ENCODE assay signal across 8 cellular contexts in genomic region chr20:44643154-44643519, GRCh38. TPM values are rescaled to one million over a fixed set of nuclear protein-coding genes. Genes with fewer than 3 reads are reported as not detected.
DNase-seq lines count a peak whose midpoint lies in the region; ATAC-seq, FAIRE-seq and TF ChIP-seq lines count a peak whose summit lies in the region.

No MANE protein-coding gene starts in this region.

- no peaks in the 10 kb centered on the region for H3K9me1 ChIP-seq in K562 (ENCODE audit: control insufficient read depth, insufficient read depth, low read length)

- no peak overlapping the region for H3K27ac ChIP-seq in K562 (ENCODE audit: extremely low read depth, low read depth, low read length)
- peak overlapping the region; percentile 68 for H3K27ac ChIP-seq in vagina

- no peak overlapping the region for H2AFZ ChIP-seq in K562 (ENCODE audit: low read depth, low read length)

- TF ChIP-seq EP300 in K562 (IDR thresholded peaks at IDR 0.05; ENCODE audit: low read length): no peak

- H3K4me1 Mint-ChIP-seq in stimulated activated naive CD8-positive, alpha-beta T cell treated with anti-CD3 and anti-CD28 coated beads, Interleukin-15, Interleukin-2, amounts not matched to agents 100 ng/mL and 50 ng/mL, for 24 hours (ENCODE audit: low read depth): peaks cover 74% of the 10 kb centered on the region
- peaks cover 30% of the 10 kb centered on the region for H3K4me1 Mint-ChIP-seq in mesothelial cell of epicardium

- ATAC-seq in stimulated activated naive CD8-positive, alpha-beta T cell treated with anti-CD3 and anti-CD28 coated beads, Interleukin-15, Interleukin-2, amounts not matched to agents 100 U/mL and 50 U/mL, for 24 hours: no peak
- no peak for ATAC-seq in K562
- ATAC-seq in HG03196 (IDR thresholded peaks at IDR 0.05; ENCODE audit: unreplicated experiment): no peak
- ATAC-seq in HG03457 (IDR thresholded peaks at IDR 0.05; ENCODE audit: unreplicated experiment): no peak

- H4K20me1 ChIP-seq in K562 (replicated peaks; ENCODE audit: control insufficient read depth, insufficient read depth, low read length): no peaks in the 10 kb centered on the region; the same call in 1 of the 2 replicates

- no peak overlapping the region for H3K27ac Mint-ChIP-seq in stimulated activated naive CD8-positive, alpha-beta T cell treated with anti-CD3 and anti-CD28 coated beads, Interleukin-15, Interleukin-2, amounts not matched to agents 100 ng/mL and 50 ng/mL, for 24 hours
- peak overlapping the region; percentile 85 for H3K27ac Mint-ChIP-seq in mesothelial cell of epicardium

- no peak for FAIRE-seq in K562 (lab: Jason Lieb, UNC)

- intact Hi-C loops in K562 (cut with micrococcal nuclease): no loop called here
- intact Hi-C loops in vagina (cut with DNase I): no loop called here

- CTCF ChIA-PET in K562 (lab: Yijun Ruan, JAX; ENCODE audit: low intra/inter-chr PET ratio): no interaction called here

- H3K79me2 ChIP-seq in K562 (ENCODE audit: control insufficient read depth, insufficient read depth, low read length): no peaks in the 10 kb centered on the region

- POLR2A ChIA-PET in K562 (lab: Yijun Ruan, JAX): no interaction called here

- H3K36me3 ChIP-seq in K562 (ENCODE audit: control insufficient read depth, insufficient read depth, low read length) (no peaks in the 10 kb centered on the region), vagina (no peaks in the 10 kb centered on the region), BE2C (no peaks in the 10 kb centered on the region)

- H3K9me3 ChIP-seq in K562 (replicated peaks; ENCODE audit: control insufficient read depth, insufficient read depth, low read depth, low read length): no peaks in the 10 kb centered on the region
- H3K9me3 ChIP-seq in vagina: no peaks in the 10 kb centered on the region
- H3K9me3 ChIP-seq in BE2C: no peaks in the 10 kb centered on the region

- TF ChIP-seq POLR2A in K562 (conservative IDR thresholded peaks at IDR 0.05): no peak
- no peak for TF ChIP-seq POLR2A in vagina (IDR thresholded peaks at IDR 0.05)

- TF ChIP-seq CTCF in K562 (IDR thresholded peaks at IDR 0.05 in 2 of 3, conservative IDR thresholded peaks at IDR 0.05 in 1 of 3; ENCODE audit: insufficient read depth in 2 of 3, low read depth in 1 of 3, low read length in 3 of 3): no peak
- no peak for TF ChIP-seq CTCF in mesothelial cell of epicardium (IDR thresholded peaks at IDR 0.05; ENCODE audit: unreplicated experiment)
- TF ChIP-seq CTCF in vagina (IDR thresholded peaks at IDR 0.05): no peak
- no peak for TF ChIP-seq CTCF in BE2C (IDR thresholded peaks at IDR 0.05; ENCODE audit: low read depth, low read length)

- no peak for DNase-seq in stimulated activated naive CD8-positive, alpha-beta T cell treated with anti-CD3 and anti-CD28 coated beads, Interleukin-15, Interleukin-2, amounts not matched to agents 100 U/mL and 50 U/mL, for 24 hours
- DNase-seq in K562 (ENCODE audit: extremely low read depth in 1 of 4, low spot score in 3 of 4): no peak
- no peak for DNase-seq in mesothelial cell of epicardium (ENCODE audit: low spot score in 2 of 2, unreplicated experiment in 2 of 2)
- DNase-seq in vagina (ENCODE audit: extremely low spot score in 2 of 2): no peak
- DNase-seq in BE2C: no peak

- no peak overlapping the region for H3K4me3 ChIP-seq in K562
- H3K4me3 ChIP-seq in vagina: no peak overlapping the region
- H3K4me3 ChIP-seq in BE2C (ENCODE audit: low read depth, low read length): no peak overlapping the region; the same call in 1 of the 2 replicates

- no TSS peak for BruUV-seq in K562 (replicated peaks; lab: Mats Ljungman, UMichigan)

- H3K9me3 Mint-ChIP-seq in stimulated activated naive CD8-positive, alpha-beta T cell treated with anti-CD3 and anti-CD28 coated beads, Interleukin-15, Interleukin-2, amounts not matched to agents 100 ng/mL and 50 ng/mL, for 24 hours: no peaks in the 10 kb centered on the region
- H3K9me3 Mint-ChIP-seq in mesothelial cell of epicardium: peaks cover 4% of the 10 kb centered on the region

- in situ Hi-C loops in K562 (cut with MboI): no loop called here

- peak overlapping the region; percentile 41 for H3K4me3 Mint-ChIP-seq in stimulated activated naive CD8-positive, alpha-beta T cell treated with anti-CD3 and anti-CD28 coated beads, Interleukin-15, Interleukin-2, amounts not matched to agents 100 ng/mL and 50 ng/mL, for 24 hours
- H3K4me3 Mint-ChIP-seq in mesothelial cell of epicardium: no peak overlapping the region

- H3K36me3 Mint-ChIP-seq in stimulated activated naive CD8-positive, alpha-beta T cell treated with anti-CD3 and anti-CD28 coated beads, Interleukin-15, Interleukin-2, amounts not matched to agents 100 ng/mL and 50 ng/mL, for 24 hours (ENCODE audit: low read depth): peaks cover 10% of the 10 kb centered on the region
- peaks cover 10% of the 10 kb centered on the region for H3K36me3 Mint-ChIP-seq in mesothelial cell of epicardium

- H3K27me3 Mint-ChIP-seq in stimulated activated naive CD8-positive, alpha-beta T cell treated with anti-CD3 and anti-CD28 coated beads, Interleukin-15, Interleukin-2, amounts not matched to agents 100 ng/mL and 50 ng/mL, for 24 hours: no peaks in the 10 kb centered on the region
- H3K27me3 Mint-ChIP-seq in mesothelial cell of epicardium (ENCODE audit: low read depth): no peaks in the 10 kb centered on the region

- peaks cover 12 to 16% of the 10 kb centered on the region in 2 experiments for H3K4me1 ChIP-seq in K562 (replicated peaks in 1 of 2; ENCODE audit: control insufficient read depth in 2 of 2, insufficient read depth in 2 of 2, low read length in 2 of 2)
- H3K4me1 ChIP-seq in vagina: peaks cover 30% of the 10 kb centered on the region
- peaks cover 12% of the 10 kb centered on the region; the same call in 1 of the 2 replicates for H3K4me1 ChIP-seq in BE2C

- WGBS in K562 (ENCODE audit: insufficient coverage, low coverage, missing lambda C conversion rate): 69% methylated on average over 1 of the region's 1 CpG

- H3K27me3 ChIP-seq in K562 (ENCODE audit: control insufficient read depth in 2 of 2, insufficient read depth in 2 of 2, low read length in 2 of 2) (peaks cover 2 to 5% of the 10 kb centered on the region in 2 experiments; a peak in 1 of 5 replicates), vagina (no peaks in the 10 kb centered on the region), BE2C (no peaks in the 10 kb centered on the region)

- 0 out of 4 replicates have a peak overlapping the region, but pooled peaks of 1 of the 2 experiments have one; percentile 32 for H3K9ac ChIP-seq in K562 (ENCODE audit: insufficient read depth in 1 of 2, low read depth in 2 of 2, low read length in 2 of 2)

- H3K4me2 ChIP-seq in K562 (ENCODE audit: insufficient read depth, low read length): no peak overlapping the region

- TF ChIP-seq RAD21 in K562 (CRISPR knock-in tag; conservative IDR thresholded peaks at IDR 0.05 in 1 of 2, IDR thresholded peaks at IDR 0.05 in 1 of 2): no peak

TF ChIP-seq in K562, 482 proteins besides CTCF, POLR2A, EP300 and RAD21:
- TF ChIP-seq GATAD2B (IDR thresholded peaks at IDR 0.05; ENCODE audit: borderline replicate concordance) (no peak), CCAR2 (IDR thresholded peaks at IDR 0.05; ENCODE audit: low read depth, low read length) (no peak), POLR2G (IDR thresholded peaks at IDR 0.05; ENCODE audit: low read depth, low read length) (no peak), BCOR (IDR thresholded peaks at IDR 0.05) (peak; percentile 44), NR3C1 (CRISPR knock-in tag; IDR thresholded peaks at IDR 0.05) (no peak), CREB5 (CRISPR knock-in tag; IDR thresholded peaks at IDR 0.05) (no peak), ZNF561 (CRISPR knock-in tag; conservative IDR thresholded peaks at IDR 0.05) (no peak), L3MBTL2 (IDR thresholded peaks at IDR 0.05) (no peak), RBM25 (IDR thresholded peaks at IDR 0.05; ENCODE audit: low read depth, low read length, severe bottlenecking) (peak; percentile 85), ATF1 (CRISPR knock-in tag; IDR thresholded peaks at IDR 0.05) (no peak), ATF1 (tag; IDR thresholded peaks at IDR 0.05) (no peak), HNRNPLL (IDR thresholded peaks at IDR 0.05; ENCODE audit: low read depth, low read length, poor library complexity, severe bottlenecking) (no peak), ADNP (tag; IDR thresholded peaks at IDR 0.05) (peak; percentile 29; the same call in 1 of the 2 replicates), RHOXF2B (CRISPR knock-in tag; conservative IDR thresholded peaks at IDR 0.05) (no peak)
TF ChIP-seq in K562: peak in this region for 3.

RNA-seq across cellular contexts. Expression of gene ADA, which starts 8.4 kb away (rescaled TPM):
- 5.1 and 18.6 TPM in 2 replicates for total RNA-seq in K562 (2011; cell fraction: chromatin; rRNA removed; ENCODE audit: low replicate concordance)
- total RNA-seq in K562 (2011; cell fraction: nucleolus; rRNA removed): 7.1 and 11.2 TPM in 2 replicates
- 5.2 and 11.3 TPM in 2 replicates for total RNA-seq in K562 (2011; cell fraction: nucleoplasm; rRNA removed)
- total RNA-seq in K562 (2014; rRNA removed) (4.0 and 8.2 TPM in 2 replicates), K562 (2014; rRNA removed; fragmentation: Illumina TruSeq; extraction: Trizol) (3.4 and 4.4 TPM in 2 replicates), K562 (2015; rRNA removed; fragmentation: Illumina TruSeq; extraction: Trizol) (4.6 and 5.3 TPM in 2 replicates), K562 (2021) (7.0 and 7.3 TPM in 2 replicates), mesothelial cell of epicardium (21.7 to 23.1 TPM (median 22.5 TPM) in 3 replicates), vagina (25.3 TPM)
- polyA plus RNA-seq in K562 (2011; rRNA removed) (26.1 and 26.8 TPM in 2 replicates), K562 (2014; fragmentation: Illumina TruSeq; extraction: Trizol) (6.8 and 7.2 TPM in 2 replicates), K562 (2014; fragmentation: Nextera tagmentation; extraction: Ambion mirVana) (1 to 10 TPM; 2.4 to 3.6 TPM), K562 (2014; rRNA removed) (8.9 and 10.9 TPM in 2 replicates)
- polyA plus RNA-seq in K562 (2011; cell fraction: cytosol; rRNA removed): 30.9 and 33.5 TPM in 2 replicates
- polyA plus RNA-seq in K562 (2011; cell fraction: nucleus; rRNA removed): 42.7 and 47.8 TPM in 2 replicates
- polyA plus RNA-seq in K562 (2012): 5.7 and 7.4 TPM in 2 replicates
- polyA minus RNA-seq in K562 (2011; rRNA and poly(A)+ RNA removed): 11.8 and 15.5 TPM in 2 replicates
- 8.0 and 11.6 TPM in 2 replicates for polyA minus RNA-seq in K562 (2011; cell fraction: cytosol; rRNA and poly(A)+ RNA removed)
- polyA minus RNA-seq in K562 (2011; cell fraction: nucleus; rRNA and poly(A)+ RNA removed): 6.2 and 6.8 TPM in 2 replicates
- polyA plus RNA-seq in BE2C (2012; ENCODE audit: insufficient read depth, insufficient read length, low read depth): 3.4 TPM
